16 cellular contexts compared by ENCODE assay signal in genomic region chr1:12555411-12556367, GRCh38.
DNase-seq lines count a peak whose midpoint lies in the region; ATAC-seq and TF ChIP-seq lines count a peak whose summit lies in the region.
"Had no signal": no experiment of that assay in that cellular context is flagged by ENCODE, and none has a peak within 500 bp of the region (broad histone marks: within the 10 kb centered on the region; RNA-seq: fewer than 3 reads in every experiment).

No MANE protein-coding gene starts in this region.

- H3K4me2 ChIP-seq in osteoblast (ENCODE audit: insufficient read depth, low read length): no peak overlapping the region

- H3K9me3 ChIP-seq in adipocyte (ENCODE audit: control insufficient read depth, low read length): no peaks in the 10 kb centered on the region
- H3K9me3 ChIP-seq in heart right ventricle: no peaks in the 10 kb centered on the region
- no peaks in the 10 kb centered on the region for H3K9me3 ChIP-seq in osteoblast (ENCODE audit: low read depth, low read length)
- no peaks in the 10 kb centered on the region for H3K9me3 ChIP-seq in tibial artery

- no peaks in the 10 kb centered on the region for H3K79me2 ChIP-seq in osteoblast (ENCODE audit: insufficient read depth, low read length)

- H3K36me3 ChIP-seq in adipocyte (ENCODE audit: control insufficient read depth, insufficient read depth, low read length, severe bottlenecking) (no peaks in the 10 kb centered on the region), heart right ventricle (no peaks in the 10 kb centered on the region), osteoblast (ENCODE audit: insufficient read depth, low read length) (no peaks in the 10 kb centered on the region), tibial artery (no peaks in the 10 kb centered on the region)
- H3K36me3 ChIP-seq: cardiac muscle cell had no signal

- DNase-seq in adipocyte (ENCODE audit: low read depth) (no peak), heart right ventricle (no peak), osteoblast (ENCODE audit: insufficient read length, low spot score, missing footprints) (peak; percentile 29), tibial artery (peak; percentile 16 to 63), DMS153 treated with DMSO at 0.1 percent for 48 hours (lab: John Stamatoyannopoulos, UW; ENCODE audit: unreplicated experiment) (no peak), SHP77 treated with DMSO at 0.1 percent for 48 hours (lab: John Stamatoyannopoulos, UW) (no peak)
- DNase-seq in effector memory CD8-positive, alpha-beta T cell: no peak
- DNase-seq in NK-92 treated with Interleukin-12 subunit alpha and Interleukin-12 subunit beta, amount 100 ng/mL, for 24 hours (lab: John Stamatoyannopoulos, UW): no peak
- DNase-seq: activated CD4-positive, CD25-positive, alpha-beta regulatory T cell; activated naive CD4-positive, alpha-beta T cell treated with Interleukin-2 at 50 U/mL for 16 hours; Karpas-422; kidney; NCI-H146; T-helper 1 cell had no signal

- peaks cover 0 to 2% of the 10 kb centered on the region in 2 donors for H3K4me1 Mint-ChIP-seq in effector memory CD8-positive, alpha-beta T cell (ENCODE audit: low read depth in 2 of 2)

- H3K4me1 ChIP-seq in adipocyte (ENCODE audit: control insufficient read depth, insufficient read depth, low read length) (peaks cover 26% of the 10 kb centered on the region), heart right ventricle (peaks cover 9 to 57% (median 28%) of the 10 kb centered on the region in 9 donors), osteoblast (ENCODE audit: insufficient read depth, low read length) (peaks cover 21% of the 10 kb centered on the region), tibial artery (peaks cover 0 to 71% (median 49%) of the 10 kb centered on the region in 4 donors)

- TF ChIP-seq CTCF in heart right ventricle (IDR thresholded peaks at IDR 0.05) (no peak), osteoblast (IDR thresholded peaks at IDR 0.05; ENCODE audit: extremely low read depth, low read depth, low read length) (no peak), tibial artery (IDR thresholded peaks at IDR 0.05) (no peak)

- no peak overlapping the region for H3K4me3 Mint-ChIP-seq in effector memory CD8-positive, alpha-beta T cell
- H3K4me3 Mint-ChIP-seq: stimulated activated naive CD8-positive, alpha-beta T cell treated with anti-CD3 and anti-CD28 coated beads, Interleukin-15, Interleukin-2, amounts not matched to agents 100 ng/mL and 50 ng/mL, for 24 hours had no signal

- H3K27ac ChIP-seq in heart right ventricle: peak overlapping the region; percentile 35 to 90 (median 66)
- H3K27ac ChIP-seq in osteoblast (ENCODE audit: low read depth, low read length): peak overlapping the region; percentile 94
- H3K27ac ChIP-seq in tibial artery: peak overlapping the region; percentile 74 to 84

- no peak overlapping the region for H3K4me3 ChIP-seq in adipocyte (ENCODE audit: low read length)
- H3K4me3 ChIP-seq in heart right ventricle: no peak overlapping the region
- no peak overlapping the region for H3K4me3 ChIP-seq in osteoblast (ENCODE audit: insufficient read depth, low read length)
- no peak overlapping the region for H3K4me3 ChIP-seq in tibial artery
- H3K4me3 ChIP-seq: cardiac muscle cell had no signal

- no peaks in the 10 kb centered on the region for H3K9me3 Mint-ChIP-seq in effector memory CD8-positive, alpha-beta T cell
- H3K9me3 Mint-ChIP-seq: stimulated activated naive CD8-positive, alpha-beta T cell treated with anti-CD3 and anti-CD28 coated beads, Interleukin-15, Interleukin-2, amounts not matched to agents 100 ng/mL and 50 ng/mL, for 24 hours had no signal

- H3K9ac ChIP-seq in adipocyte (ENCODE audit: low read length): peak overlapping the region; percentile 43

- H3K36me3 Mint-ChIP-seq in effector memory CD8-positive, alpha-beta T cell (ENCODE audit: insufficient read depth): peaks cover 3% of the 10 kb centered on the region

- no peaks in the 10 kb centered on the region for H4K20me1 ChIP-seq in osteoblast (ENCODE audit: insufficient read depth, low read length)

- WGBS in heart right ventricle, 2 donors: 92 to 94% methylated on average over 13 of the region's 13 CpGs

- H2AFZ ChIP-seq in osteoblast (ENCODE audit: low read length): peak overlapping the region; percentile 25

- H3K27ac Mint-ChIP-seq in effector memory CD8-positive, alpha-beta T cell: no peak overlapping the region
- H3K27ac Mint-ChIP-seq: stimulated activated naive CD8-positive, alpha-beta T cell treated with anti-CD3 and anti-CD28 coated beads, Interleukin-15, Interleukin-2, amounts not matched to agents 100 ng/mL and 50 ng/mL, for 24 hours had no signal

- intact Hi-C loops in heart right ventricle (cut with DNase I) (loop anchor here in 3 of 10 donors (5.0 kb wide), 1 partner anchor 37 kb away; no protein-coding TSS in a partner anchor), tibial artery (cut with DNase I; ENCODE audit: low total_unique reads) (no loop called here)

- ATAC-seq in heart right ventricle: peak in 3 of 8 donors; percentile 2 to 21 (median 2)
- no peak for ATAC-seq in effector memory CD8-positive, alpha-beta T cell (replicated peaks)

- no peaks in the 10 kb centered on the region for H3K27me3 ChIP-seq in adipocyte (replicated peaks; ENCODE audit: control insufficient read depth, insufficient read depth, low read length)
- H3K27me3 ChIP-seq in heart right ventricle: no peaks in the 10 kb centered on the region
- H3K27me3 ChIP-seq in osteoblast (ENCODE audit: insufficient read depth, low read length): no peaks in the 10 kb centered on the region
- H3K27me3 ChIP-seq in tibial artery: no peaks in the 10 kb centered on the region
- H3K27me3 ChIP-seq: cardiac muscle cell had no signal

- no peaks in the 10 kb centered on the region for H3K27me3 Mint-ChIP-seq in effector memory CD8-positive, alpha-beta T cell
- H3K27me3 Mint-ChIP-seq: stimulated activated naive CD8-positive, alpha-beta T cell treated with anti-CD3 and anti-CD28 coated beads, Interleukin-15, Interleukin-2, amounts not matched to agents 100 ng/mL and 50 ng/mL, for 24 hours had no signal

Comparison
In these comparisons a context has a peak if more than half of its experiments do, and no peak if none do; other contexts are left out.
1. DNase-seq: peak in osteoblast (single experiment) and tibial artery (2 of 2); none in adipocyte (single experiment), heart right ventricle (0 of 2), effector memory CD8-positive, alpha-beta T cell (0 of 3), DMS153 treated with DMSO at 0.1 percent for 48 hours (single experiment), NK-92 treated with Interleukin-12 subunit alpha and Interleukin-12 subunit beta, amount 100 ng/mL, for 24 hours (single experiment) and SHP77 treated with DMSO at 0.1 percent for 48 hours (single experiment).
2. Peak in every context shown above with its lines, with median percentiles within 50 percentile points of each other: H3K27ac ChIP-seq.